11 cellular contexts compared by ENCODE assay signal in the genomic region with DNA sequence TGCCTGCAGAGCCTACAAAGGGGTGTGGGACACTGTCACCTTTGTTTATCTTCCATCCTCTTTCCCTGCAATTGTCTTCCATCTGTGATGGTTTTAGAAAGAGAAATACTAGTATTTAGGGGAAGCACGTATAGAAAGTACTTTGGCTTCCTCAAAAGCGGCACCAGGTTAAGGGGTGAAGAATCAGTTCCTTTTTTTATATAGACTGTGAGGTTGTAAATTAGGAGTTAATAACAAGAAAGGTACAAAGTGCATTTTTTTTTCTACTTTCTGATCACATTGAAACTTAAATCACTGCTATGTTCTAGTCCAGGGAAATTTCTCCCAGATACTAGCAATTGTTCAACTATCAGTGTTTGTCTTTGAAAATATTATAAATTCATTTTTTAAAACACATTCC.
DNase-seq lines count a peak whose midpoint lies in the region; ATAC-seq and TF ChIP-seq lines count a peak whose summit lies in the region.
"Had no signal": no experiment of that assay in that cellular context is flagged by ENCODE, and none has a peak within 500 bp of the region (broad histone marks: within the 10 kb centered on the region; RNA-seq: fewer than 3 reads in every experiment).

No MANE protein-coding gene starts in this region.

- no peak overlapping the region for H3K27ac ChIP-seq in ovary
- H3K27ac ChIP-seq: left ventricle myocardium inferior, upper lobe of right lung had no signal

- no peaks in the 10 kb centered on the region for H3K27me3 ChIP-seq in ovary

- no peak for TF ChIP-seq POLR2A in ovary (IDR thresholded peaks at IDR 0.05)

- TF ChIP-seq EP300 in ovary (IDR thresholded peaks at IDR 0.05), result no peak

- WGBS in ovary, 3 donors, result 71 to 81% (median 72%) methylated on average over 2 of the region's 2 CpGs

- no peaks in the 10 kb centered on the region for H3K36me3 ChIP-seq in ovary
- H3K36me3 ChIP-seq: left ventricle myocardium inferior, upper lobe of right lung had no signal

- intact Hi-C loops in ovary (cut with DNase I), result no loop called here

- no peaks in the 10 kb centered on the region for H3K9me3 ChIP-seq in ovary
- H3K9me3 ChIP-seq: left ventricle myocardium inferior, upper lobe of right lung had no signal

- no peaks in the 10 kb centered on the region for H3K4me1 ChIP-seq in ovary (ENCODE audit: insufficient read depth)
- H3K4me1 ChIP-seq: left ventricle myocardium inferior, upper lobe of right lung had no signal

- H3K4me3 ChIP-seq in ovary, result no peak overlapping the region
- H3K4me3 ChIP-seq: left ventricle myocardium inferior, upper lobe of right lung had no signal

- ATAC-seq in GM18858 (IDR thresholded peaks at IDR 0.05; ENCODE audit: unreplicated experiment), result peak; percentile 94
- ATAC-seq in GM21515 (IDR thresholded peaks at IDR 0.05; ENCODE audit: unreplicated experiment), result peak; percentile 89
- peak; percentile 79 for ATAC-seq in HG03095 (IDR thresholded peaks at IDR 0.05; ENCODE audit: unreplicated experiment)
- ATAC-seq in HG03521 (IDR thresholded peaks at IDR 0.05; ENCODE audit: unreplicated experiment), result no peak
- ATAC-seq: upper lobe of right lung had no signal

- DNase-seq in SKM-1 (lab: John Stamatoyannopoulos, UW; ENCODE audit: unreplicated experiment) (peak; percentile 1), hepatic stellate cell (ENCODE audit: low spot score) (no peak), ovary (no peak), NCI-H510A (lab: John Stamatoyannopoulos, UW) (no peak)
- DNase-seq: left ventricle myocardium inferior, NCI-H526, upper lobe of right lung had no signal

- no peak for TF ChIP-seq CTCF in ovary (IDR thresholded peaks at IDR 0.05)
